In genomic region chr14:21096438-21096837, GRCh38 we compare ENCODE assay signal across 14 cellular contexts. TPM values are rescaled to one million over a fixed set of nuclear protein-coding genes. Genes with fewer than 3 reads are reported as not detected.
DNase-seq lines count a peak whose midpoint lies in the region; FAIRE-seq and TF ChIP-seq lines count a peak whose summit lies in the region.
"Had no signal": no experiment of that assay in that cellular context is flagged by ENCODE, and none has a peak within 500 bp of the region (broad histone marks: within the 10 kb centered on the region; RNA-seq: fewer than 3 reads in every experiment).

No MANE protein-coding gene starts in this region.

- H3K27ac ChIP-seq in astrocyte (ENCODE audit: low read depth, low read length) (no peak overlapping the region), muscle layer of duodenum (ENCODE audit: low read length) (peak overlapping the region; percentile 71), transverse colon (peak overlapping the region; percentile 91 to 99 (median 96))
- H3K27ac ChIP-seq: C4-2B had no signal

- no peak overlapping the region for H3K4me3 ChIP-seq in astrocyte (ENCODE audit: insufficient read depth, low read depth, low read length)
- H3K4me3 ChIP-seq in muscle layer of duodenum (ENCODE audit: low read depth in 1 of 2, low read length in 2 of 2), result no peak overlapping the region
- H3K4me3 ChIP-seq in transverse colon, result no peak overlapping the region
- H3K4me3 ChIP-seq: GM12878 had no signal

- H3K27me3 ChIP-seq in astrocyte (ENCODE audit: insufficient read depth, low read length) (peaks cover 8% of the 10 kb centered on the region), muscle layer of duodenum (ENCODE audit: low read depth, low read length) (no peaks in the 10 kb centered on the region), transverse colon (no peaks in the 10 kb centered on the region)

- TF ChIP-seq CTCF in astrocyte (IDR thresholded peaks at IDR 0.05; ENCODE audit: insufficient read depth, low read depth, low read length) (no peak), transverse colon (IDR thresholded peaks at IDR 0.05) (no peak)

- in situ Hi-C loops in transverse colon (cut with MboI; ENCODE audit: low pct_ligation_motif_present in 1 of 4, low pct_unique_long_range_greater_than_20kb in 1 of 4, low sequenced_read_pairs in 3 of 4), result no loop called here

- no peak overlapping the region for H3K4me2 ChIP-seq in astrocyte (ENCODE audit: low read length)

- peaks cover 34% of the 10 kb centered on the region for H4K20me1 ChIP-seq in astrocyte (ENCODE audit: insufficient read depth, low read length)

- H3K27ac Mint-ChIP-seq in activated naive CD4-positive, alpha-beta T cell treated with anti-CD3 and anti-CD28 coated beads, Interleukin-2, amount 50 U/mL, for 24 hours, result no peak overlapping the region
- H3K27ac Mint-ChIP-seq in astrocyte (ENCODE audit: unreplicated experiment), result no peak overlapping the region

- H3K27me3 Mint-ChIP-seq in activated naive CD4-positive, alpha-beta T cell treated with anti-CD3 and anti-CD28 coated beads, Interleukin-2, amount 50 U/mL, for 24 hours, result no peaks in the 10 kb centered on the region
- H3K27me3 Mint-ChIP-seq in astrocyte (ENCODE audit: low read depth, unreplicated experiment), result no peaks in the 10 kb centered on the region

- H3K36me3 ChIP-seq in astrocyte (ENCODE audit: insufficient read depth, low read length), result no peaks in the 10 kb centered on the region
- peaks cover 2 to 16% of the 10 kb centered on the region in 2 donors for H3K36me3 ChIP-seq in muscle layer of duodenum (ENCODE audit: control insufficient read depth in 1 of 2, insufficient read depth in 2 of 2, low read length in 2 of 2)
- peaks cover 0 to 7% (median 3%) of the 10 kb centered on the region in 4 donors for H3K36me3 ChIP-seq in transverse colon

- H3K4me1 ChIP-seq in astrocyte (ENCODE audit: insufficient read depth, low read length) (peaks cover 15% of the 10 kb centered on the region), muscle layer of duodenum (ENCODE audit: control insufficient read depth in 1 of 2, insufficient read depth in 2 of 2, low read length in 2 of 2) (peaks cover 14 to 46% of the 10 kb centered on the region in 2 donors), transverse colon (peaks cover 26 to 63% (median 55%) of the 10 kb centered on the region in 4 donors)

- no peak for TF ChIP-seq POLR2A in transverse colon (IDR thresholded peaks at IDR 0.05)

- no peak overlapping the region for H2AFZ ChIP-seq in astrocyte (ENCODE audit: low read depth, low read length)

- intact Hi-C loops in transverse colon (cut with DNase I; ENCODE audit: low total_unique reads), result no loop called here

- no peak for FAIRE-seq in astrocyte (lab: Jason Lieb, UNC)
- FAIRE-seq: GM12878 had no signal

- no peak overlapping the region for H3K9ac ChIP-seq in astrocyte (ENCODE audit: low read length)

- no peaks in the 10 kb centered on the region for H3K9me3 ChIP-seq in astrocyte (ENCODE audit: insufficient read depth, low read depth, low read length)
- no peaks in the 10 kb centered on the region for H3K9me3 ChIP-seq in muscle layer of duodenum (ENCODE audit: control insufficient read depth in 1 of 2, low read length in 2 of 2)
- H3K9me3 ChIP-seq in transverse colon, result no peaks in the 10 kb centered on the region

- H3K4me1 Mint-ChIP-seq in activated naive CD4-positive, alpha-beta T cell treated with anti-CD3 and anti-CD28 coated beads, Interleukin-2, amount 50 U/mL, for 24 hours, result peaks cover 29% of the 10 kb centered on the region
- H3K4me1 Mint-ChIP-seq in astrocyte (ENCODE audit: low read depth, unreplicated experiment), result peaks cover 49% of the 10 kb centered on the region

- H3K79me2 ChIP-seq in astrocyte (ENCODE audit: insufficient read depth, low read length), result no peaks in the 10 kb centered on the region

- 72% methylated on average over 3 of the region's 3 CpGs; no CpG with 5 or more reads in 1 of the 2 donors for WGBS in transverse colon (ENCODE audit: low coverage in 1 of 2), 2 donors

- DNase-seq in activated naive CD4-positive, alpha-beta T cell treated with Interleukin-2 at 50 U/mL for 16 hours, result no peak
- DNase-seq in astrocyte (ENCODE audit: low read depth) (no peak), transverse colon (no peak), A172 (ENCODE audit: low spot score) (no peak)
- DNase-seq in stimulated activated CD4-positive, alpha-beta T cell treated with anti-CD3 and anti-CD28 coated beads, Interleukin-2, amount 100 ng/mL, for 48 hours, result no peak
- no peak for DNase-seq in activated CD4-positive, alpha-beta T cell treated with anti-CD3 and anti-CD28 coated beads, Interleukin-2, amount 50 U/mL, for 1 hour
- DNase-seq: midbrain; MM.1S; stimulated activated CD4-positive, alpha-beta T cell treated with anti-CD3 and anti-CD28 coated beads, Interleukin-4, amount 100 ng/mL, for 24 hours had no signal

- no peaks in the 10 kb centered on the region for H3K9me3 Mint-ChIP-seq in activated naive CD4-positive, alpha-beta T cell treated with anti-CD3 and anti-CD28 coated beads, Interleukin-2, amount 50 U/mL, for 24 hours
- no peaks in the 10 kb centered on the region for H3K9me3 Mint-ChIP-seq in astrocyte (ENCODE audit: unreplicated experiment)

- no peak for TF ChIP-seq EP300 in transverse colon (IDR thresholded peaks at IDR 0.05; ENCODE audit: low read depth)

- H3K36me3 Mint-ChIP-seq in activated naive CD4-positive, alpha-beta T cell treated with anti-CD3 and anti-CD28 coated beads, Interleukin-2, amount 50 U/mL, for 24 hours, result peaks cover 1% of the 10 kb centered on the region
- no peaks in the 10 kb centered on the region for H3K36me3 Mint-ChIP-seq in astrocyte (ENCODE audit: low read depth, unreplicated experiment)

- H3K4me3 Mint-ChIP-seq in activated naive CD4-positive, alpha-beta T cell treated with anti-CD3 and anti-CD28 coated beads, Interleukin-2, amount 50 U/mL, for 24 hours, result peak overlapping the region; percentile 83
- peak overlapping the region; percentile 85 for H3K4me3 Mint-ChIP-seq in astrocyte (ENCODE audit: unreplicated experiment)

RNA-seq across cellular contexts. Expression of gene ZNF219, which starts 2.0 kb away (rescaled TPM):
- 24.2 and 31.9 TPM in 2 replicates for total RNA-seq in astrocyte
- total RNA-seq in transverse colon, result 100 to 1,000 TPM in 2 of 4 donors, 10 to 100 TPM in 2; 68.4 to 135 (median 94.5) TPM
- 5.9 and 12.0 TPM in 2 replicates for total RNA-seq in A172 (2014; rRNA removed; shearing (Covaris generic))

RNA-seq across cellular contexts. Expression of gene TMEM253, which starts 4.4 kb away (rescaled TPM):
- 1.4 and 2.2 TPM in 2 replicates for total RNA-seq in astrocyte
- 10 to 100 TPM; 13.1 to 63.7 (median 41.9) TPM for total RNA-seq in transverse colon
- total RNA-seq in A172 (2014; rRNA removed; shearing (Covaris generic)), result 0.17 TPM in 1 of 2 replicates, not detected in the other
- total RNA-seq: fibroblast of villous mesenchyme, GM12878 had no signal

RNA-seq across cellular contexts. Expression of gene ARHGEF40, which starts 26.3 kb away (rescaled TPM):
- total RNA-seq in astrocyte, result 99.9 and 129 TPM in 2 replicates
- 100 to 1,000 TPM in 1 of 4 donors, 10 to 100 TPM in 3; 55.6 to 138 (median 62.2) TPM for total RNA-seq in transverse colon
- 19.8 and 21.2 TPM in 2 replicates for total RNA-seq in A172 (2014; rRNA removed; shearing (Covaris generic))

RNA-seq across cellular contexts. Expression of gene RNASE8, which starts 38.8 kb away (rescaled TPM):
- total RNA-seq in astrocyte (not detected in 2 replicates), transverse colon (not detected)
- total RNA-seq in A172 (2014; rRNA removed; shearing (Covaris generic)), result not detected in 2 replicates
- total RNA-seq: fibroblast of villous mesenchyme, GM12878 had no signal

RNA-seq across cellular contexts. Expression of gene RNASE7, which starts 54.3 kb away (rescaled TPM):
- 0.19 TPM in 1 of 2 replicates, not detected in the other for total RNA-seq in astrocyte
- total RNA-seq in transverse colon, result under 1 TPM in 1 of 4 donors, not detected in 3; 0.48 TPM
- total RNA-seq in A172 (2014; rRNA removed; shearing (Covaris generic)), result not detected in 2 replicates
- total RNA-seq: fibroblast of villous mesenchyme, GM12878 had no signal
